19 cellular contexts compared by ENCODE assay signal in the genomic region with DNA sequence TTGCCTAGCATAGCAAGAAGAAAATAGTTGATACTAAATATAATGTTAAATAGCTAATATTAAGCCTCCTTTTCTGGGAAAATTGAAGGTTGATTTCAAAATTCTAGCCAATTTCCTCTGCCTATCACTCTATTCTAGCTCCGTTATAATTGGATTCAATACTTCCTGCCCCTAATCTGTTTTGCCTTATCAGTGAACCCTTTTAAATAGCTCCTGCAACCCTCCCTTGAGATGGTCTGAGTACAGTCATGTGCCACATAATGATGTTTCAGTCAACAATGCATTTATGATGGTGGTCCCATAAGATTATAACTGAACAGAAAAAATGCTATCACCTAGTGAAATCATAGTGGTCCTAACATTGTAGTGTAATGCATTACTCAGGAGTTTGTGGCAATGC.
DNase-seq lines count a peak whose midpoint lies in the region; ATAC-seq, FAIRE-seq and TF ChIP-seq lines count a peak whose summit lies in the region.
"Had no signal": no experiment of that assay in that cellular context is flagged by ENCODE, and none has a peak within 500 bp of the region (broad histone marks: within the 10 kb centered on the region; RNA-seq: fewer than 3 reads in every experiment).

No MANE protein-coding gene starts in this region.

- DNase-seq in BE2C (peak; percentile 33), D721Med (ENCODE audit: insufficient read length, low spot score) (no peak), NCI-H82 treated with DMSO at 0.1 percent for 48 hours (lab: John Stamatoyannopoulos, UW; ENCODE audit: unreplicated experiment) (peak; percentile 61), islet precursor cell (no peak), AML-193 (lab: John Stamatoyannopoulos, UW) (no peak)
- DNase-seq: 8988T; ACHN; C1 segment of cervical spinal cord; CD4-positive, alpha-beta memory T cell; CD4-positive, CD25-positive, alpha-beta regulatory T cell; CD8-positive, alpha-beta memory T cell; COR-L47; DMS79 treated with DMSO at 0.1 percent for 48 hours; GF-D8 had no signal

- no peak overlapping the region for H3K4me3 ChIP-seq in BE2C (ENCODE audit: low read depth, low read length)
- H3K4me3 ChIP-seq: BLaER1 had no signal

- TF ChIP-seq CTCF in BE2C (IDR thresholded peaks at IDR 0.05; ENCODE audit: low read depth, low read length), result no peak
- no peak for TF ChIP-seq CTCF in D721Med (IDR thresholded peaks at IDR 0.05; ENCODE audit: insufficient read depth, missing control alignments)

- peaks cover 11% of the 10 kb centered on the region for H3K4me1 ChIP-seq in BE2C
- H3K4me1 ChIP-seq: BLaER1 had no signal

- no peak for ATAC-seq in HG02759 (IDR thresholded peaks at IDR 0.05; ENCODE audit: unreplicated experiment)

- FAIRE-seq in D721Med (lab: Jason Lieb, UNC) (peak; percentile 91), islet of Langerhans (lab: Jason Lieb, UNC) (peak; percentile 24)
- FAIRE-seq: GM12891, GM19239 had no signal

- no peaks in the 10 kb centered on the region for H3K36me3 ChIP-seq in BE2C
- H3K36me3 ChIP-seq: BLaER1 had no signal

- H3K9me3 ChIP-seq in BE2C, result no peaks in the 10 kb centered on the region
- H3K9me3 ChIP-seq: BLaER1 had no signal

- no peaks in the 10 kb centered on the region for H3K27me3 ChIP-seq in BE2C
- H3K27me3 ChIP-seq: BLaER1 had no signal

Comparison
In these comparisons a context has a peak if more than half of its experiments do, and no peak if none do; other contexts are left out.
1. DNase-seq: peak in BE2C (single experiment) and NCI-H82 treated with DMSO at 0.1 percent for 48 hours (single experiment); none in D721Med (single experiment), islet precursor cell (single experiment) and AML-193 (0 of 2).